2 cellular contexts compared by ENCODE assay signal in genomic region chrX:38805294-38806053, GRCh38.
TF ChIP-seq lines count a peak whose summit lies in the region.

No MANE protein-coding gene starts in this region.

TF ChIP-seq in HEK293, 187 proteins besides CTCF, POLR2A, EP300 and RAD21:
- no peak for TF ChIP-seq KLF7 (tag by site-specific recombination; IDR thresholded peaks at IDR 0.05; ENCODE audit: borderline replicate concordance)
- no peak for TF ChIP-seq ZNF837 (tag by site-specific recombination; IDR thresholded peaks at IDR 0.05)
- TF ChIP-seq PRDM10 (tag by site-specific recombination; IDR thresholded peaks at IDR 0.05), result peak; percentile 66
- no peak for TF ChIP-seq ZNF600 (tag by site-specific recombination; IDR thresholded peaks at IDR 0.05)
- peak; percentile 76 for TF ChIP-seq GLIS2 (tag by site-specific recombination; IDR thresholded peaks at IDR 0.05)
- no peak for TF ChIP-seq ZNF341 (tag by site-specific recombination; IDR thresholded peaks at IDR 0.05; ENCODE audit: low read depth)
- peak; percentile 20; the same call in 1 of the 2 replicates for TF ChIP-seq ZIC2 (tag by site-specific recombination; IDR thresholded peaks at IDR 0.05)
- no peak for TF ChIP-seq SCRT2 (tag by site-specific recombination; IDR thresholded peaks at IDR 0.05)
- TF ChIP-seq ZBTB20 (tag by site-specific recombination; IDR thresholded peaks at IDR 0.05), result peak; percentile 79
- TF ChIP-seq ZNF266 (tag by site-specific recombination; IDR thresholded peaks at IDR 0.05; ENCODE audit: low read depth), result no peak
- TF ChIP-seq, protein P1, sequence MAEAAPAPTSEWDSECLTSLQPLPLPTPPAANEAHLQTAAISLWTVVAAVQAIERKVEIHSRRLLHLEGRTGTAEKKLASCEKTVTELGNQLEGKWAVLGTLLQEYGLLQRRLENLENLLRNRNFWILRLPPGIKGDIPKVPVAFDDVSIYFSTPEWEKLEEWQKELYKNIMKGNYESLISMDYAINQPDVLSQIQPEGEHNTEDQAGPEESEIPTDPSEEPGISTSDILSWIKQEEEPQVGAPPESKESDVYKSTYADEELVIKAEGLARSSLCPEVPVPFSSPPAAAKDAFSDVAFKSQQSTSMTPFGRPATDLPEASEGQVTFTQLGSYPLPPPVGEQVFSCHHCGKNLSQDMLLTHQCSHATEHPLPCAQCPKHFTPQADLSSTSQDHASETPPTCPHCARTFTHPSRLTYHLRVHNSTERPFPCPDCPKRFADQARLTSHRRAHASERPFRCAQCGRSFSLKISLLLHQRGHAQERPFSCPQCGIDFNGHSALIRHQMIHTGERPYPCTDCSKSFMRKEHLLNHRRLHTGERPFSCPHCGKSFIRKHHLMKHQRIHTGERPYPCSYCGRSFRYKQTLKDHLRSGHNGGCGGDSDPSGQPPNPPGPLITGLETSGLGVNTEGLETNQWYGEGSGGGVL (tag by site-specific recombination; IDR thresholded peaks at IDR 0.05), result no peak
- TF ChIP-seq ZNF184 (tag by site-specific recombination; IDR thresholded peaks at IDR 0.05), result no peak
- TF ChIP-seq ZNF549 (tag by site-specific recombination; IDR thresholded peaks at IDR 0.05), result no peak
- TF ChIP-seq ZXDB (tag by site-specific recombination; IDR thresholded peaks at IDR 0.05), result peak; percentile 31; the same call in 1 of the 2 replicates
- no peak for TF ChIP-seq ZNF175 (tag by site-specific recombination; IDR thresholded peaks at IDR 0.05)
- TF ChIP-seq ZNF132 (tag by site-specific recombination; IDR thresholded peaks at IDR 0.05; ENCODE audit: borderline replicate concordance), result no peak
- peak; percentile 40 for TF ChIP-seq SP2 (tag by site-specific recombination; IDR thresholded peaks at IDR 0.05)
- no peak for TF ChIP-seq ZNF2 (tag by site-specific recombination; IDR thresholded peaks at IDR 0.05)
- TF ChIP-seq ZNF335 (tag by site-specific recombination; conservative IDR thresholded peaks at IDR 0.05), result peak; percentile 42; the same call in 1 of the 2 replicates
- TF ChIP-seq ZBTB8A (tag by site-specific recombination; IDR thresholded peaks at IDR 0.05), result peak; percentile 95
- TF ChIP-seq, protein P2, sequence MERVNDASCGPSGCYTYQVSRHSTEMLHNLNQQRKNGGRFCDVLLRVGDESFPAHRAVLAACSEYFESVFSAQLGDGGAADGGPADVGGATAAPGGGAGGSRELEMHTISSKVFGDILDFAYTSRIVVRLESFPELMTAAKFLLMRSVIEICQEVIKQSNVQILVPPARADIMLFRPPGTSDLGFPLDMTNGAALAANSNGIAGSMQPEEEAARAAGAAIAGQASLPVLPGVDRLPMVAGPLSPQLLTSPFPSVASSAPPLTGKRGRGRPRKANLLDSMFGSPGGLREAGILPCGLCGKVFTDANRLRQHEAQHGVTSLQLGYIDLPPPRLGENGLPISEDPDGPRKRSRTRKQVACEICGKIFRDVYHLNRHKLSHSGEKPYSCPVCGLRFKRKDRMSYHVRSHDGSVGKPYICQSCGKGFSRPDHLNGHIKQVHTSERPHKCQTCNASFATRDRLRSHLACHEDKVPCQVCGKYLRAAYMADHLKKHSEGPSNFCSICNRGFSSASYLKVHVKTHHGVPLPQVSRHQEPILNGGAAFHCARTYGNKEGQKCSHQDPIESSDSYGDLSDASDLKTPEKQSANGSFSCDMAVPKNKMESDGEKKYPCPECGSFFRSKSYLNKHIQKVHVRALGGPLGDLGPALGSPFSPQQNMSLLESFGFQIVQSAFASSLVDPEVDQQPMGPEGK (tag by site-specific recombination; IDR thresholded peaks at IDR 0.05), result peak; percentile 52; the same call in 1 of the 2 replicates
- TF ChIP-seq ZNF660 (tag by site-specific recombination; IDR thresholded peaks at IDR 0.05), result peak; percentile 18; the same call in 1 of the 2 replicates

TF ChIP-seq in H1, 55 proteins besides CTCF, POLR2A, EP300 and RAD21:
- TF ChIP-seq MAX (IDR thresholded peaks at IDR 0.05) (0 out of 2 replicates have a peak, but pooled peaks have one; percentile 27), TAF7 (optimal IDR thresholded peaks at IDR 0.05; ENCODE audit: borderline replicate concordance, low read depth, low read length) (peak; percentile 11), SIX5 (IDR thresholded peaks at IDR 0.05; ENCODE audit: low read depth, low read length) (no peak), SIN3A (conservative IDR thresholded peaks at IDR 0.05 in 1 of 2, IDR thresholded peaks at IDR 0.05 in 1 of 2; ENCODE audit: low read depth in 1 of 2, low read length in 2 of 2) (0 out of 4 replicates have a peak, but pooled peaks of 1 of the 2 experiments have one; percentile 17), ZNF274 (IDR thresholded peaks at IDR 0.05; ENCODE audit: borderline replicate concordance, extremely low read depth, low read length) (no peak), TAF1 (IDR thresholded peaks at IDR 0.05; ENCODE audit: low read depth, low read length) (0 out of 2 replicates have a peak, but pooled peaks have one; percentile 46), TBP (IDR thresholded peaks at IDR 0.05; ENCODE audit: low read depth, low read length) (0 out of 2 replicates have a peak, but pooled peaks have one; percentile 40), CEBPB (IDR thresholded peaks at IDR 0.05; ENCODE audit: low read depth, low read length) (peak; percentile 72)
